In the genomic region with DNA sequence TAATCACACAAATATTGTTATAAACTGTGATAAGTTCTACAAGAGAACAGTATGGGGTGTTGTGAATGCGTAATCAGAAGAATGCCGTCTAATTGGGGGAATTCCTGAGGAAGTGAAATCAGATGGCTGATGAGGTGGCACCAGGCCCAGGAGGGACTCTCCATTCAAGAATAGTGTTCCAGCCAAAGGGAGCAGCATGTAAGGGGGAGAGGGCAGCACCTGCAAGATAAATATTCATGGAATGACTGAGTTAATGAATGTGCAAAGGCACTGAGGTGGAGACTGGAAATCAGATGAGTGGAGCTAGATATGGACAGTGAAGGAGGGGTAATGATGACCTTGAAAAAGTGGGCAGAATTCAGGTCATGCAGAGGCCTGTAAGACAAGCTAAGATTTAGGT, we compare ENCODE assay signal across 19 cellular contexts.
DNase-seq lines count a peak whose midpoint lies in the region; ATAC-seq, FAIRE-seq and TF ChIP-seq lines count a peak whose summit lies in the region.
"Had no signal": no experiment of that assay in that cellular context is flagged by ENCODE, and none has a peak within 500 bp of the region (broad histone marks: within the 10 kb centered on the region; RNA-seq: fewer than 3 reads in every experiment).

No MANE protein-coding gene starts in this region.

- H3K36me3 Mint-ChIP-seq in Calu3 (ENCODE audit: insufficient read depth, unreplicated experiment) (no peaks in the 10 kb centered on the region), T-cell (no peaks in the 10 kb centered on the region)
- no peaks in the 10 kb centered on the region for H3K36me3 Mint-ChIP-seq in naive thymus-derived CD8-positive, alpha-beta T cell
- no peaks in the 10 kb centered on the region for H3K36me3 Mint-ChIP-seq in activated CD4-positive, alpha-beta T cell treated with anti-CD3 and anti-CD28 coated beads, Interleukin-2, amount 10 ng/mL, durations not matched to agents 7 days and 5 days (ENCODE audit: low read depth)
- H3K36me3 Mint-ChIP-seq: activated naive CD8-positive, alpha-beta T cell; immature natural killer cell had no signal

- H3K9me3 Mint-ChIP-seq in Calu3 (ENCODE audit: low read depth, unreplicated experiment) (peaks cover 4% of the 10 kb centered on the region), T-cell (no peaks in the 10 kb centered on the region)
- peaks cover 0 to 3% (median 0%) of the 10 kb centered on the region in 9 donors for H3K9me3 Mint-ChIP-seq in naive thymus-derived CD8-positive, alpha-beta T cell
- H3K9me3 Mint-ChIP-seq in activated CD4-positive, alpha-beta T cell treated with anti-CD3 and anti-CD28 coated beads, Interleukin-2, amount 10 ng/mL, durations not matched to agents 7 days and 5 days, result no peaks in the 10 kb centered on the region
- H3K9me3 Mint-ChIP-seq: CD4-positive, alpha-beta T cell; immature natural killer cell; T-helper 1 cell treated with Interleukin-12 subunit alpha and Interleukin-12 subunit beta and Interleukin-4 antibody, amounts not matched to agents 30 μg/mL and 1 μg/mL, for 36 hours had no signal

- intact Hi-C loops in Calu3 (cut with micrococcal nuclease; ENCODE audit: unreplicated experiment), result no loop called here

- ATAC-seq in GM21360 (IDR thresholded peaks at IDR 0.05; ENCODE audit: unreplicated experiment), result peak; percentile 56
- peak; percentile 64 for ATAC-seq in HG03039 (IDR thresholded peaks at IDR 0.05; ENCODE audit: unreplicated experiment)
- ATAC-seq in naive thymus-derived CD8-positive, alpha-beta T cell, result no peak
- no peak for ATAC-seq in T-cell (replicated peaks in 1 of 4)
- ATAC-seq: right cardiac atrium had no signal

- no peak for TF ChIP-seq CTCF in Calu3 (IDR thresholded peaks at IDR 0.05; ENCODE audit: unreplicated experiment)
- no peak for TF ChIP-seq CTCF in bronchial epithelial cell (IDR thresholded peaks at IDR 0.05; ENCODE audit: insufficient read depth, low read length, severe bottlenecking)
- TF ChIP-seq CTCF in GM13976 (IDR thresholded peaks at IDR 0.05; ENCODE audit: borderline replicate concordance, control extremely low read depth, extremely low read depth, insufficient read depth, missing control alignments), result no peak

- H3K4me3 Mint-ChIP-seq in Calu3 (ENCODE audit: low read depth, unreplicated experiment) (peak overlapping the region; percentile 8), T-cell (no peak overlapping the region)
- H3K4me3 Mint-ChIP-seq in naive thymus-derived CD8-positive, alpha-beta T cell, result no peak overlapping the region
- no peak overlapping the region for H3K4me3 Mint-ChIP-seq in activated CD4-positive, alpha-beta T cell treated with anti-CD3 and anti-CD28 coated beads, Interleukin-2, amount 10 ng/mL, durations not matched to agents 7 days and 5 days
- H3K4me3 Mint-ChIP-seq: activated naive CD8-positive, alpha-beta T cell; CD4-positive, alpha-beta T cell; immature natural killer cell; neural crest cell; T-helper 1 cell treated with Interleukin-12 subunit alpha and Interleukin-12 subunit beta and Interleukin-4 antibody, amounts not matched to agents 30 μg/mL and 1 μg/mL, for 36 hours had no signal

- H3K4me3 ChIP-seq in bronchial epithelial cell (ENCODE audit: low read depth, low read length), result no peak overlapping the region
- H3K4me3 ChIP-seq: upper lobe of left lung had no signal

- BruUV-seq in Calu3 (replicated peaks; lab: Mats Ljungman, UMichigan), result no TSS peak

- no peaks in the 10 kb centered on the region for H3K27me3 Mint-ChIP-seq in Calu3 (ENCODE audit: unreplicated experiment)
- peaks cover 0 to 11% (median 4%) of the 10 kb centered on the region in 5 donors for H3K27me3 Mint-ChIP-seq in naive thymus-derived CD8-positive, alpha-beta T cell
- H3K27me3 Mint-ChIP-seq in T-cell, result peaks cover 4 to 12% of the 10 kb centered on the region in 2 donors
- H3K27me3 Mint-ChIP-seq in activated CD4-positive, alpha-beta T cell treated with anti-CD3 and anti-CD28 coated beads, Interleukin-2, amount 10 ng/mL, durations not matched to agents 7 days and 5 days, result peaks cover 9% of the 10 kb centered on the region
- H3K27me3 Mint-ChIP-seq: activated naive CD8-positive, alpha-beta T cell had no signal

- in situ Hi-C loops in GM13976 (cut with MboI; ENCODE audit: low sequenced_read_pairs, unreplicated experiment), result no loop called here

- CTCF ChIA-PET in Calu3 (lab: Charles Lee) (no interaction called here), T-cell (lab: Charles Lee) (no interaction called here)
- CTCF ChIA-PET in activated CD4-positive, alpha-beta T cell treated with anti-CD3 and anti-CD28 coated beads, Interleukin-2, amount 10 ng/mL, durations not matched to agents 7 days and 5 days (lab: Charles Lee), result no interaction called here

- H3K36me3 ChIP-seq in bronchial epithelial cell (ENCODE audit: control insufficient read depth, insufficient read depth, low read length), result no peaks in the 10 kb centered on the region
- H3K36me3 ChIP-seq: upper lobe of left lung had no signal

- peak; percentile 54 for DNase-seq in Calu3
- peak; percentile 45 for DNase-seq in bronchial epithelial cell (ENCODE audit: low read depth)
- no peak for DNase-seq in naive thymus-derived CD8-positive, alpha-beta T cell
- DNase-seq in GM13976 (ENCODE audit: low spot score), result no peak
- DNase-seq in T-cell, result no peak
- no peak for DNase-seq in activated CD4-positive, alpha-beta T cell treated with anti-CD3 and anti-CD28 coated beads, Interleukin-2, amount 10 ng/mL, durations not matched to agents 7 days and 5 days
- DNase-seq: activated CD4-positive, alpha-beta T cell treated with anti-CD3 and anti-CD28 coated beads for 1 hour; CD4-positive, alpha-beta T cell; central memory CD4-positive, alpha-beta T cell; immature natural killer cell; NCI-H2081; right cardiac atrium; upper lobe of left lung had no signal

- POLR2A ChIA-PET in naive thymus-derived CD8-positive, alpha-beta T cell (lab: Charles Lee), result no interaction called here
- POLR2A ChIA-PET in T-cell (lab: Charles Lee), result no interaction called here
- POLR2A ChIA-PET in activated CD4-positive, alpha-beta T cell treated with anti-CD3 and anti-CD28 coated beads, Interleukin-2, amount 10 ng/mL, durations not matched to agents 7 days and 5 days (lab: Charles Lee), result no interaction called here

- peak overlapping the region; percentile 77 for H3K27ac Mint-ChIP-seq in Calu3 (ENCODE audit: unreplicated experiment)
- H3K27ac Mint-ChIP-seq in naive thymus-derived CD8-positive, alpha-beta T cell, result no peak overlapping the region
- H3K27ac Mint-ChIP-seq in T-cell, result no peak overlapping the region
- H3K27ac Mint-ChIP-seq in activated CD4-positive, alpha-beta T cell treated with anti-CD3 and anti-CD28 coated beads, Interleukin-2, amount 10 ng/mL, durations not matched to agents 7 days and 5 days, result no peak overlapping the region
- H3K27ac Mint-ChIP-seq: activated naive CD8-positive, alpha-beta T cell; CD4-positive, alpha-beta T cell; immature natural killer cell; T-helper 1 cell treated with Interleukin-12 subunit alpha and Interleukin-12 subunit beta and Interleukin-4 antibody, amounts not matched to agents 30 μg/mL and 1 μg/mL, for 36 hours had no signal

- H3K4me1 Mint-ChIP-seq in Calu3 (ENCODE audit: low read depth, unreplicated experiment) (peaks cover 66% of the 10 kb centered on the region), T-cell (no peaks in the 10 kb centered on the region)
- peaks cover 0 to 2% (median 0%) of the 10 kb centered on the region in 4 donors for H3K4me1 Mint-ChIP-seq in naive thymus-derived CD8-positive, alpha-beta T cell
- peaks cover 14% of the 10 kb centered on the region for H3K4me1 Mint-ChIP-seq in activated CD4-positive, alpha-beta T cell treated with anti-CD3 and anti-CD28 coated beads, Interleukin-2, amount 10 ng/mL, durations not matched to agents 7 days and 5 days
- H3K4me1 Mint-ChIP-seq: immature natural killer cell had no signal

- no peaks in the 10 kb centered on the region for H3K27me3 ChIP-seq in bronchial epithelial cell (ENCODE audit: control insufficient read depth, insufficient read depth, low read length)
- H3K27me3 ChIP-seq: upper lobe of left lung had no signal

- FAIRE-seq in bronchial epithelial cell (lab: Jason Lieb, UNC), result no peak
- FAIRE-seq: frontal cortex had no signal

Comparison
In these comparisons a context has a peak if more than half of its experiments do, and no peak if none do; other contexts are left out.
1. DNase-seq: peak in Calu3 (single experiment) and bronchial epithelial cell (single experiment); none in naive thymus-derived CD8-positive, alpha-beta T cell (0 of 10), GM13976 (single experiment), T-cell (0 of 34) and activated CD4-positive, alpha-beta T cell treated with anti-CD3 and anti-CD28 coated beads, Interleukin-2, amount 10 ng/mL, durations not matched to agents 7 days and 5 days (single experiment).
2. ATAC-seq: peak in GM21360 (single experiment) and HG03039 (single experiment); none in naive thymus-derived CD8-positive, alpha-beta T cell (0 of 2) and T-cell (0 of 4).